Comparison of ENCODE assay signal across 1 cellular context in genomic region chr4:48779095-48779997, GRCh38.
TF ChIP-seq lines count a peak whose summit lies in the region.

No MANE protein-coding gene starts in this region.

TF ChIP-seq in K562, 482 proteins besides CTCF, POLR2A, EP300 and RAD21 (continued from another document and continues in another):
- TF ChIP-seq USF2 (CRISPR knock-in tag; IDR thresholded peaks at IDR 0.05) (no peak), ZNF764 (CRISPR knock-in tag; IDR thresholded peaks at IDR 0.05; ENCODE audit: low read depth) (no peak), CREBBP (IDR thresholded peaks at IDR 0.05; ENCODE audit: low read depth, low read length) (no peak), TAL1 (IDR thresholded peaks at IDR 0.05) (no peak), ILF3 (IDR thresholded peaks at IDR 0.05; ENCODE audit: borderline replicate concordance) (peak; percentile 47; the same call in 1 of the 2 replicates), ZBTB5 (IDR thresholded peaks at IDR 0.05) (no peak), RB1 (IDR thresholded peaks at IDR 0.05; ENCODE audit: low read depth) (peak; percentile 72), CREB3 (tag; conservative IDR thresholded peaks at IDR 0.05; ENCODE audit: low read depth) (no peak), CHD4 (IDR thresholded peaks at IDR 0.05; ENCODE audit: insufficient read depth, insufficient replicate concordance, low read depth, low read length, poor library complexity, severe bottlenecking) (no peak), HES1 (IDR thresholded peaks at IDR 0.05; ENCODE audit: low read depth) (no peak), FOSL1 (tag; conservative IDR thresholded peaks at IDR 0.05) (no peak), ARHGAP35 (IDR thresholded peaks at IDR 0.05; ENCODE audit: partially characterized antibody) (no peak), TARDBP (IDR thresholded peaks at IDR 0.05) (peak; percentile 83; the same call in 1 of the 2 replicates), MTA3 (IDR thresholded peaks at IDR 0.05; ENCODE audit: borderline replicate concordance) (peak; percentile 92), PRMT5 (CRISPR knock-in tag; IDR thresholded peaks at IDR 0.05) (no peak), HINFP (tag; conservative IDR thresholded peaks at IDR 0.05; ENCODE audit: low read depth) (no peak), DIDO1 (tag; IDR thresholded peaks at IDR 0.05; ENCODE audit: low read depth) (no peak), ZNF57 (CRISPR knock-in tag; IDR thresholded peaks at IDR 0.05) (no peak), ZNF212 (CRISPR knock-in tag; IDR thresholded peaks at IDR 0.05) (no peak), RBM14 (IDR thresholded peaks at IDR 0.05; ENCODE audit: borderline replicate concordance, insufficient read depth, low read depth, low read length) (no peak), MAFK (IDR thresholded peaks at IDR 0.05; ENCODE audit: low read length) (no peak), NFXL1 (CRISPR knock-in tag; IDR thresholded peaks at IDR 0.05) (no peak), MYC (IDR thresholded peaks at IDR 0.05; ENCODE audit: low read depth, low read length) (no peak), MYC (CRISPR knock-in tag; IDR thresholded peaks at IDR 0.05; ENCODE audit: borderline replicate concordance, low read depth) (no peak), NELFE (IDR thresholded peaks at IDR 0.05; ENCODE audit: insufficient read depth, insufficient read length) (no peak), TEAD2 (tag; IDR thresholded peaks at IDR 0.05) (no peak), RBM25 (IDR thresholded peaks at IDR 0.05; ENCODE audit: low read depth, low read length, severe bottlenecking) (peak; percentile 73), SRSF1 (IDR thresholded peaks at IDR 0.05; ENCODE audit: low read depth, low read length) (no peak), CSDE1 (IDR thresholded peaks at IDR 0.05) (no peak), ZNF24 (IDR thresholded peaks at IDR 0.05) (0 out of 2 replicates have a peak, but pooled peaks have one; percentile 16), UBTF (IDR thresholded peaks at IDR 0.05; ENCODE audit: borderline replicate concordance in 1 of 2, low read depth in 2 of 2, low read length in 2 of 2) (peak; percentile 88 to 94), GTF2B (IDR thresholded peaks at IDR 0.05; ENCODE audit: extremely low read depth, insufficient read length) (no peak), ETS1 (conservative IDR thresholded peaks at IDR 0.05; ENCODE audit: control insufficient read depth, low read depth, low read length) (peak; percentile 42; the same call in 1 of the 2 replicates), ZNF586 (CRISPR knock-in tag; conservative IDR thresholded peaks at IDR 0.05) (no peak), SMC3 (conservative IDR thresholded peaks at IDR 0.05; ENCODE audit: insufficient read depth, low read depth, low read length) (no peak), CHD2 (IDR thresholded peaks at IDR 0.05; ENCODE audit: low read depth, low read length) (peak; percentile 71), ID3 (CRISPR knock-in tag; IDR thresholded peaks at IDR 0.05) (no peak), ID3 (tag; IDR thresholded peaks at IDR 0.05) (peak; percentile 51; the same call in 1 of the 2 replicates), PYGO2 (tag; IDR thresholded peaks at IDR 0.05) (no peak), ERF (CRISPR knock-in tag; IDR thresholded peaks at IDR 0.05) (no peak), KLF10 (CRISPR knock-in tag; IDR thresholded peaks at IDR 0.05) (no peak), ZBTB9 (CRISPR knock-in tag; IDR thresholded peaks at IDR 0.05) (no peak), RBBP5 (IDR thresholded peaks at IDR 0.05; ENCODE audit: borderline replicate concordance, insufficient read depth, low read length, poor library complexity, severe bottlenecking) (peak; percentile 89), SIN3A (IDR thresholded peaks at IDR 0.05; ENCODE audit: borderline replicate concordance in 2 of 2, control insufficient read depth in 1 of 2, low read depth in 2 of 2, low read length in 2 of 2) (peak; percentile 22 to 23; a peak in 2 of 4 replicates), HDAC6 (IDR thresholded peaks at IDR 0.05; ENCODE audit: low read depth, low read length) (0 out of 2 replicates have a peak, but pooled peaks have one; percentile 46)
- TF ChIP-seq, protein P1, sequence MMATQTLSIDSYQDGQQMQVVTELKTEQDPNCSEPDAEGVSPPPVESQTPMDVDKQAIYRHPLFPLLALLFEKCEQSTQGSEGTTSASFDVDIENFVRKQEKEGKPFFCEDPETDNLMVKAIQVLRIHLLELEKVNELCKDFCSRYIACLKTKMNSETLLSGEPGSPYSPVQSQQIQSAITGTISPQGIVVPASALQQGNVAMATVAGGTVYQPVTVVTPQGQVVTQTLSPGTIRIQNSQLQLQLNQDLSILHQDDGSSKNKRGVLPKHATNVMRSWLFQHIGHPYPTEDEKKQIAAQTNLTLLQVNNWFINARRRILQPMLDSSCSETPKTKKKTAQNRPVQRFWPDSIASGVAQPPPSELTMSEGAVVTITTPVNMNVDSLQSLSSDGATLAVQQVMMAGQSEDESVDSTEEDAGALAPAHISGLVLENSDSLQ (IDR thresholded peaks at IDR 0.05): peak; percentile 71
- TF ChIP-seq, protein P2, sequence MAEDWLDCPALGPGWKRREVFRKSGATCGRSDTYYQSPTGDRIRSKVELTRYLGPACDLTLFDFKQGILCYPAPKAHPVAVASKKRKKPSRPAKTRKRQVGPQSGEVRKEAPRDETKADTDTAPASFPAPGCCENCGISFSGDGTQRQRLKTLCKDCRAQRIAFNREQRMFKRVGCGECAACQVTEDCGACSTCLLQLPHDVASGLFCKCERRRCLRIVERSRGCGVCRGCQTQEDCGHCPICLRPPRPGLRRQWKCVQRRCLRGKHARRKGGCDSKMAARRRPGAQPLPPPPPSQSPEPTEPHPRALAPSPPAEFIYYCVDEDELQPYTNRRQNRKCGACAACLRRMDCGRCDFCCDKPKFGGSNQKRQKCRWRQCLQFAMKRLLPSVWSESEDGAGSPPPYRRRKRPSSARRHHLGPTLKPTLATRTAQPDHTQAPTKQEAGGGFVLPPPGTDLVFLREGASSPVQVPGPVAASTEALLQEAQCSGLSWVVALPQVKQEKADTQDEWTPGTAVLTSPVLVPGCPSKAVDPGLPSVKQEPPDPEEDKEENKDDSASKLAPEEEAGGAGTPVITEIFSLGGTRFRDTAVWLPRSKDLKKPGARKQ (CRISPR knock-in tag; IDR thresholded peaks at IDR 0.05): no peak
- TF ChIP-seq, protein P3, sequence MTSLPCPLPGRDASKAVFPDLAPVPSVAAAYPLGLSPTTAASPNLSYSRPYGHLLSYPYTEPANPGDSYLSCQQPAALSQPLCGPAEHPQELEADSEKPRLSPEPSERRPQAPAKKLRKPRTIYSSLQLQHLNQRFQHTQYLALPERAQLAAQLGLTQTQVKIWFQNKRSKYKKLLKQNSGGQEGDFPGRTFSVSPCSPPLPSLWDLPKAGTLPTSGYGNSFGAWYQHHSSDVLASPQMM (CRISPR knock-in tag; IDR thresholded peaks at IDR 0.05): no peak
- TF ChIP-seq, protein P4, sequence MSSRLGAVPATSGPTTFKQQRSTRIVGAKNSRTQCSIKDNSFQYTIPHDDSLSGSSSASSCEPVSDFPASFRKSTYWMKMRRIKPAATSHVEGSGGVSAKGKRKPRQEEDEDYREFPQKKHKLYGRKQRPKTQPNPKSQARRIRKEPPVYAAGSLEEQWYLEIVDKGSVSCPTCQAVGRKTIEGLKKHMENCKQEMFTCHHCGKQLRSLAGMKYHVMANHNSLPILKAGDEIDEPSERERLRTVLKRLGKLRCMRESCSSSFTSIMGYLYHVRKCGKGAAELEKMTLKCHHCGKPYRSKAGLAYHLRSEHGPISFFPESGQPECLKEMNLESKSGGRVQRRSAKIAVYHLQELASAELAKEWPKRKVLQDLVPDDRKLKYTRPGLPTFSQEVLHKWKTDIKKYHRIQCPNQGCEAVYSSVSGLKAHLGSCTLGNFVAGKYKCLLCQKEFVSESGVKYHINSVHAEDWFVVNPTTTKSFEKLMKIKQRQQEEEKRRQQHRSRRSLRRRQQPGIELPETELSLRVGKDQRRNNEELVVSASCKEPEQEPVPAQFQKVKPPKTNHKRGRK (tag; IDR thresholded peaks at IDR 0.05): no peak
